8 cellular contexts compared by ENCODE assay signal in the genomic region with DNA sequence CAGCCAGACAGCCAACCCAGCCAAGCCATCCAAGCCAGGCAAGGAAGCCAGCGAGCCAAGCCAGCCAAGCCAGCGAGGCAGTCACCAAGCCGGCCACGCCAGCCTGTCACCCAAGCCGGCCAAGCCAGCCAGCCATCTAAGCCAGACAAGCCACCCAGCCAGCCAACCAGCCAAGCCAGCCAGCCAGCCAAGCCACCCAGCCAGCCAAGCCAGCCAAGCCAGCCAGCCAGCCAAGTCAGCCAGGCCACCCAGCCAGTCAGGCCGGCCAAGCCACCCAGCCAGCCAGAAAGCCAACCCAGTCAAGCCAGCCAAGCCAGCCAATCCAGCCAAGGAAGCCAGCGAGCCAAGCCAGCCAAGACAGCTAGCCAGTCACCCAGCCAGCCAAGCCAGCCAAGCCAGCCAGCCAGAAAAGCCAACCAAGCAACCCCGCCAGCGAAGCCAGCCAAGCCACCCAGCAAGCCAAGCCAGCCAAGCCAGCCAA.
A peak's percentile ranks its signal among the peaks of the same experiment; 100 is the strongest.
DNase-seq lines count a peak whose midpoint lies in the region; ATAC-seq and TF ChIP-seq lines count a peak whose summit lies in the region.

No MANE protein-coding gene starts in this region.

- H3K9me2 ChIP-seq in PC-3 (replicated peaks; ENCODE audit: low read length): no peaks in the 10 kb centered on the region

- H3K36me3 ChIP-seq in BE2C (no peaks in the 10 kb centered on the region), PC-3 (ENCODE audit: low read depth, low read length) (no peaks in the 10 kb centered on the region; the same call in 1 of the 2 replicates), mucosa of descending colon (ENCODE audit: low read depth) (no peaks in the 10 kb centered on the region), colonic mucosa (no peaks in the 10 kb centered on the region)

- no peak overlapping the region for H3K4me2 ChIP-seq in PC-3 (ENCODE audit: low read length)

- no TSS peak for BruUV-seq in PC-3 (replicated peaks; lab: Mats Ljungman, UMichigan)

- H2AFZ ChIP-seq in PC-3 (ENCODE audit: low read length): no peak overlapping the region

- H3K27me3 ChIP-seq in BE2C: no peaks in the 10 kb centered on the region
- H3K27me3 ChIP-seq in PC-3 (ENCODE audit: low read length): no peaks in the 10 kb centered on the region
- H3K27me3 ChIP-seq in dorsolateral prefrontal cortex: peaks cover 0 to 38% (median 0%) of the 10 kb centered on the region in 45 donors
- no peaks in the 10 kb centered on the region for H3K27me3 ChIP-seq in colonic mucosa

- H3K4me1 ChIP-seq in BE2C: no peaks in the 10 kb centered on the region
- no peaks in the 10 kb centered on the region for H3K4me1 ChIP-seq in PC-3 (ENCODE audit: insufficient read depth, low read length)
- no peaks in the 10 kb centered on the region for H3K4me1 ChIP-seq in mucosa of descending colon (ENCODE audit: low read depth)
- H3K4me1 ChIP-seq in colonic mucosa: no peaks in the 10 kb centered on the region

- H3K9me3 ChIP-seq in BE2C: peaks cover 5% of the 10 kb centered on the region
- peaks cover 50% of the 10 kb centered on the region for H3K9me3 ChIP-seq in PC-3 (ENCODE audit: low read length)
- H3K9me3 ChIP-seq in mucosa of descending colon: peaks cover 69% of the 10 kb centered on the region
- H3K9me3 ChIP-seq in colonic mucosa: no peaks in the 10 kb centered on the region

- DNase-seq in BE2C (peak; percentile 49), PC-3 (peak; percentile 17), dorsolateral prefrontal cortex (peak in 9 of 10 donors; percentile 44 to 99 (median 87)), mucosa of descending colon (peak in 2 of 3 donors; percentile 58 to 73), superior temporal gyrus (ENCODE audit: extremely low spot score) (no peak), HK-2 (ENCODE audit: unreplicated experiment) (no peak), OCI-M2 (lab: John Stamatoyannopoulos, UW; ENCODE audit: unreplicated experiment) (no peak), colonic mucosa (no peak)

- intact Hi-C loops in PC-3 (cut with micrococcal nuclease) (no loop called here), dorsolateral prefrontal cortex (cut with DNase I) (no loop called here), mucosa of descending colon (cut with DNase I, micrococcal nuclease) (no loop called here), colonic mucosa (cut with DNase I) (no loop called here)

- ATAC-seq in PC-3 (peak; percentile 44), mucosa of descending colon (peak; percentile 11)

- H4K20me1 ChIP-seq in PC-3 (ENCODE audit: low read length): no peaks in the 10 kb centered on the region

- no peaks in the 10 kb centered on the region for H3F3A ChIP-seq in PC-3 (ENCODE audit: low read length, unreplicated experiment)

- H3K79me2 ChIP-seq in PC-3 (ENCODE audit: low read length): no peaks in the 10 kb centered on the region

- POLR2A ChIA-PET in PC-3 (lab: Charles Lee; ENCODE audit: unreplicated experiment): no interaction called here

- H3K9ac ChIP-seq in PC-3 (ENCODE audit: low read length) (no peak overlapping the region), colonic mucosa (ENCODE audit: low read depth in 2 of 2, low read length in 2 of 2) (no peak overlapping the region)

- H3K4me3 ChIP-seq in BE2C (ENCODE audit: low read depth, low read length): no peak overlapping the region
- no peak overlapping the region for H3K4me3 ChIP-seq in PC-3 (ENCODE audit: low read length)
- H3K4me3 ChIP-seq in dorsolateral prefrontal cortex: no peak overlapping the region
- H3K4me3 ChIP-seq in mucosa of descending colon: no peak overlapping the region
- no peak overlapping the region for H3K4me3 ChIP-seq in colonic mucosa

- TF ChIP-seq CTCF in BE2C (IDR thresholded peaks at IDR 0.05; ENCODE audit: low read depth, low read length): no peak
- no peak for TF ChIP-seq CTCF in PC-3 (conservative IDR thresholded peaks at IDR 0.05; ENCODE audit: low read depth, low read length)
- TF ChIP-seq CTCF in dorsolateral prefrontal cortex (IDR thresholded peaks at IDR 0.05 in 54 of 56, conservative IDR thresholded peaks at IDR 0.05 in 2 of 56; ENCODE audit: low read depth in 1 of 56, partially characterized antibody in 56 of 56): no peak
- TF ChIP-seq CTCF in mucosa of descending colon (IDR thresholded peaks at IDR 0.05): no peak
- TF ChIP-seq CTCF in colonic mucosa (IDR thresholded peaks at IDR 0.05): no peak

- H3K27ac ChIP-seq in PC-3 (ENCODE audit: low read length) (no peak overlapping the region), dorsolateral prefrontal cortex (no peak overlapping the region), colonic mucosa (no peak overlapping the region)

- CTCF ChIA-PET in PC-3 (lab: Charles Lee): no interaction called here

Comparison
In these comparisons a context has a peak if more than half of its experiments do, and no peak if none do; other contexts are left out.
1. DNase-seq: peak in BE2C (single experiment), PC-3 (single experiment), dorsolateral prefrontal cortex (9 of 10) and mucosa of descending colon (2 of 3); none in superior temporal gyrus (single experiment), HK-2 (single experiment), OCI-M2 (single experiment) and colonic mucosa (single experiment).